ENCODE assay signal across 1 cellular context in the genomic region with DNA sequence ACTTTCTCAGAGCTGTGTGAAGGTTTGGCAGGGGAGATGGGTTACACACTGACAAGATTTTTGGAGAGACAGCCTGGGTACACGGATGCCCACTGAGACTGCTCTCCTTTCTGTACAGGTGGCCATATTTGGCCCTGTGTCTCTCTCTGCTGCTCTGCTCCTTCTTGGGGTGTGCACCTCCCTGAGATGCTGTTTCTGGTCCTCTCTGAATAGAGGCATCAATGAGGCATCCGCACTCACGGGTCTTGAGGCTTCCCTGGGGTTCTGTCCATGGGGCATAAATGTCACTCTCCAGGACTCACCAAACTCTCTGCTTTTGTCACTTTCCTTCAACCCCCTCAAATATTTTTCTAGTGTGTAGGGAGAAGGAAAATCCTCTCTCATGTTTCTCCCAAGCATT.
TF ChIP-seq lines count a peak whose summit lies in the region.

No MANE protein-coding gene starts in this region.

TF ChIP-seq in H1, 55 proteins besides CTCF, POLR2A, EP300 and RAD21:
- no peak for TF ChIP-seq BRCA1 (IDR thresholded peaks at IDR 0.05; ENCODE audit: low read depth, low read length)
- TF ChIP-seq CBX5 (IDR thresholded peaks at IDR 0.05; ENCODE audit: low read depth, low read length), result no peak
